Comparison of ENCODE assay signal across 1 cellular context in the genomic region with DNA sequence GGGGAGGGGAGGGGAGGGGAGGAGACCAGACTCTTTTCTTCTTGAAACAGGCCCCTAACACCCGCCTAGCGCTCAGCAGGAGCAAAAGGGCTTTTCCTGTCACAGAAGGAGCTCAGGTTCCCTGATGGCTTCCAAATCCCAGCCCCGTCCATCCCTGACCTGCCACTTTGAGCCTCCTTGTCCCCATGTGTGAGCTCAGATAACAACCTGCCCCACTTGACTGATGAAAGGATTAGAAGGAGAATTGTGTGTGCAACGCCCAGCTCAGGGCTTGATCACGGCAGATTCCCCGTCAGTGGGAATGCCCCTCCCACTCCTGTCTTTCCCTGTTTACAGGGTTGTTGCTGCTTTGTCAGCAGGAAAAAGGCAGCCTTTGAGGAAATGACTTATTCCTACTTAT.
A peak's percentile ranks its signal among the peaks of the same experiment; 100 is the strongest.
TF ChIP-seq lines count a peak whose summit lies in the region.

No MANE protein-coding gene starts in this region.

TF ChIP-seq in HepG2, 621 proteins besides CTCF, POLR2A, EP300 and RAD21:
- TF ChIP-seq FOXA1 (IDR thresholded peaks at IDR 0.05): no peak
- TF ChIP-seq FOXA1 (CRISPR knock-in tag; IDR thresholded peaks at IDR 0.05): no peak
- no peak for TF ChIP-seq U2AF2 (IDR thresholded peaks at IDR 0.05; ENCODE audit: low read depth, low read length)
- no peak for TF ChIP-seq HOXA3 (CRISPR knock-in tag; IDR thresholded peaks at IDR 0.05)
- TF ChIP-seq, protein P1, sequence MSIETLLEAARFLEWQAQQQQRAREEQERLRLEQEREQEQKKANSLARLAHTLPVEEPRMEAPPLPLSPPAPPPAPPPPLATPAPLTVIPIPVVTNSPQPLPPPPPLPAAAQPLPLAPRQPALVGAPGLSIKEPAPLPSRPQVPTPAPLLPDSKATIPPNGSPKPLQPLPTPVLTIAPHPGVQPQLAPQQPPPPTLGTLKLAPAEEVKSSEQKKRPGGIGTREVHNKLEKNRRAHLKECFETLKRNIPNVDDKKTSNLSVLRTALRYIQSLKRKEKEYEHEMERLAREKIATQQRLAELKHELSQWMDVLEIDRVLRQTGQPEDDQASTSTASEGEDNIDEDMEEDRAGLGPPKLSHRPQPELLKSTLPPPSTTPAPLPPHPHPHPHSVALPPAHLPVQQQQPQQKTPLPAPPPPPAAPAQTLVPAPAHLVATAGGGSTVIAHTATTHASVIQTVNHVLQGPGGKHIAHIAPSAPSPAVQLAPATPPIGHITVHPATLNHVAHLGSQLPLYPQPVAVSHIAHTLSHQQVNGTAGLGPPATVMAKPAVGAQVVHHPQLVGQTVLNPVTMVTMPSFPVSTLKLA (IDR thresholded peaks at IDR 0.05): no peak
- TF ChIP-seq HNRNPK (IDR thresholded peaks at IDR 0.05; ENCODE audit: low read depth, low read length, poor library complexity, severe bottlenecking): peak; percentile 64
- TF ChIP-seq ZNF766 (CRISPR knock-in tag; IDR thresholded peaks at IDR 0.05; ENCODE audit: borderline replicate concordance): no peak
TF ChIP-seq in HepG2: peak in this region for 1.
